In genomic region chr9:23088932-23089364, GRCh38 we compare ENCODE assay signal across 15 cellular contexts.
DNase-seq lines count a peak whose midpoint lies in the region; ATAC-seq, FAIRE-seq and TF ChIP-seq lines count a peak whose summit lies in the region.
"Had no signal": no experiment of that assay in that cellular context is flagged by ENCODE, and none has a peak within 500 bp of the region (broad histone marks: within the 10 kb centered on the region; RNA-seq: fewer than 3 reads in every experiment).

No MANE protein-coding gene starts in this region.

- TF ChIP-seq CTCF in kidney (IDR thresholded peaks at IDR 0.05; ENCODE audit: borderline replicate concordance, extremely low read depth, insufficient read depth) (no peak), GM10266 (IDR thresholded peaks at IDR 0.05; ENCODE audit: control insufficient read depth, insufficient read depth, low read depth, missing control alignments) (no peak)

- H3K36me3 ChIP-seq in kidney (ENCODE audit: control insufficient read depth in 1 of 2, insufficient read depth in 2 of 2, low read length in 2 of 2) = no peaks in the 10 kb centered on the region
- H3K36me3 ChIP-seq: esophagus muscularis mucosa had no signal

- H3K4me1 ChIP-seq in kidney (ENCODE audit: control insufficient read depth in 1 of 2, insufficient read depth in 1 of 2, low read depth in 1 of 2, low read length in 2 of 2) = no peaks in the 10 kb centered on the region
- H3K4me1 ChIP-seq: esophagus muscularis mucosa had no signal

- no peak overlapping the region for H3K27ac Mint-ChIP-seq in activated naive CD4-positive, alpha-beta T cell treated with anti-CD3 and anti-CD28 coated beads, Interleukin-2, amount 50 U/mL, for 72 hours
- H3K27ac Mint-ChIP-seq: CD4-positive, CD25-positive, alpha-beta regulatory T cell; natural killer cell treated with Interleukin-12 subunit alpha and Interleukin-12 subunit beta and Interleukin-15 and Interleukin-18, amount 100 ng/mL, for 72 hours had no signal

- intact Hi-C loops in kidney (cut with DNase I) = no loop called here

- H3K9me3 ChIP-seq in kidney (ENCODE audit: control insufficient read depth in 1 of 2, low read length in 2 of 2) = peaks cover 0 to 4% of the 10 kb centered on the region in 2 donors
- H3K9me3 ChIP-seq: esophagus muscularis mucosa had no signal

- no peak overlapping the region for H3K27ac ChIP-seq in kidney (ENCODE audit: low read depth in 2 of 2, low read length in 2 of 2)
- H3K27ac ChIP-seq: esophagus muscularis mucosa, SK-N-MC had no signal

- in situ Hi-C loops in ACHN (cut with HindIII; ENCODE audit: low pct_ligation_motif_present, low pct_unique_long_range_greater_than_20kb, low sequenced_read_pairs) = no loop called here

- FAIRE-seq in kidney (lab: Jason Lieb, UNC) = no peak

- DNase-seq in ACHN = peak; percentile 5
- peak; percentile 10 for DNase-seq in H4 (ENCODE audit: low spot score)
- DNase-seq in SK-N-DZ (ENCODE audit: low spot score) = peak; percentile 0
- DNase-seq in kidney = peak; percentile 57
- no peak for DNase-seq in activated naive CD4-positive, alpha-beta T cell treated with anti-CD3 and anti-CD28 coated beads, Interleukin-2, amount 50 U/mL, for 72 hours (ENCODE audit: low spot score in 2 of 2)
- no peak for DNase-seq in NCI-H1436 (lab: John Stamatoyannopoulos, UW)
- DNase-seq in GM10266 (ENCODE audit: extremely low spot score) = no peak
- no peak for DNase-seq in 8988T
- DNase-seq: activated CD4-positive, alpha-beta T cell treated with anti-CD3 and anti-CD28 coated beads for 48 hours; activated effector memory CD4-positive, alpha-beta T cell treated with Interleukin-2 at 50 U/mL for 16 hours; CD4-positive, CD25-positive, alpha-beta regulatory T cell had no signal

- H3K4me3 ChIP-seq in kidney (ENCODE audit: low read length in 2 of 2) = no peak overlapping the region
- H3K4me3 ChIP-seq: esophagus muscularis mucosa, SK-N-MC had no signal

- peaks cover 0 to 8% of the 10 kb centered on the region in 2 donors for H3K36me3 Mint-ChIP-seq in activated naive CD4-positive, alpha-beta T cell treated with anti-CD3 and anti-CD28 coated beads, Interleukin-2, amount 50 U/mL, for 72 hours
- H3K36me3 Mint-ChIP-seq: CD4-positive, CD25-positive, alpha-beta regulatory T cell had no signal

- peaks cover 8 to 19% of the 10 kb centered on the region in 2 donors for H3K9me3 Mint-ChIP-seq in activated naive CD4-positive, alpha-beta T cell treated with anti-CD3 and anti-CD28 coated beads, Interleukin-2, amount 50 U/mL, for 72 hours

- no peak overlapping the region for H3K9ac ChIP-seq in kidney (ENCODE audit: low read length in 2 of 2)

- ATAC-seq in activated naive CD4-positive, alpha-beta T cell treated with anti-CD3 and anti-CD28 coated beads, Interleukin-2, amount 50 U/mL, for 72 hours = no peak
- ATAC-seq: HCT116; natural killer cell treated with Interleukin-12 subunit alpha and Interleukin-12 subunit beta and Interleukin-15 and Interleukin-18, amount 100 ng/mL, for 72 hours had no signal

Comparison
In these comparisons a context has a peak if more than half of its experiments do, and no peak if none do; other contexts are left out.
1. DNase-seq: peak in ACHN (single experiment), H4 (single experiment), SK-N-DZ (single experiment) and kidney (single experiment); none in activated naive CD4-positive, alpha-beta T cell treated with anti-CD3 and anti-CD28 coated beads, Interleukin-2, amount 50 U/mL, for 72 hours (0 of 2), NCI-H1436 (single experiment), GM10266 (single experiment) and 8988T (single experiment).